In the genomic region with DNA sequence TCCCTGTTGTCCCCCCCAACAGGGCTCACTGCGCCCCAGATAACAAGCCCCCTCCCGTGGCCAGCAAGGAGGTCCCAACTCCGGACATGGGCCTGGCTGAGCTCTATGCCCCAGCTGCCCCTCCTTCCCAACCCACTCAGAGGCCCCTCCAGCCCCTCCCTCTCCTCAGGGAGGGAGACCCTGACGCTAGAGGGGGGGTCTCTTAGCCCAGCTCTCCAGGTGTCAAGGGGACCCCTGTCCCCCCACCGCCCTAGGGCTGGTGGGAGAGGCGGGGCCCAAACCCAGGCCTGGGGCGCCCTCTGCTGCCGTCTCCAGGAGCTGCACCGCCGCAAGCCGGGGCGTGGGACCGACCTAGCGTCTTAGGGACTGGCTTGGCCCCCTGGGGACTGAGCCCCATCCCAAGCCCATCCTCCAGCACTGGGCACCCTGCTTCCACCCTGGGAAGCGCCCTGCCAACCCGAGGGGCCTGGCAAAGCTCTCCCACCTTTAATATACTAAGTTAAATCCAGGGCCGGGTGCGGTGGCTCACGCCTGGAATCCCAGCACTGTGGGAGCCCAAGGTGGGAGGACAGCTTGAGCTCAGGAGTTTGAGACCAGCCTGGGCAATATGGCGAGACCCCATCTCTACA, we compare ENCODE assay signal across 7 cellular contexts. TPM values are rescaled to one million over a fixed set of nuclear protein-coding genes. Genes with fewer than 3 reads are reported as not detected.
A peak's percentile ranks its signal among the peaks of the same experiment; 100 is the strongest.
DNase-seq lines count a peak whose midpoint lies in the region; ATAC-seq, FAIRE-seq and TF ChIP-seq lines count a peak whose summit lies in the region.

No MANE protein-coding gene starts in this region.

- ATAC-seq in GM18867 (IDR thresholded peaks at IDR 0.05; ENCODE audit: unreplicated experiment) (no peak), HG03571 (IDR thresholded peaks at IDR 0.05; ENCODE audit: unreplicated experiment) (no peak)

- peaks cover 34% of the 10 kb centered on the region for H3K27me3 Mint-ChIP-seq in activated T-cell treated with anti-CD3 and anti-CD28 coated beads, Interleukin-2, amount 50 U/mL, for 24 hours
- H3K27me3 Mint-ChIP-seq in progenitor cell of endocrine pancreas = peaks cover 42% of the 10 kb centered on the region

- TF ChIP-seq CTCF in fibroblast of the aortic adventitia (IDR thresholded peaks at IDR 0.05; ENCODE audit: insufficient read depth, low read length) (peak; percentile 88), progenitor cell of endocrine pancreas (IDR thresholded peaks at IDR 0.05; ENCODE audit: unreplicated experiment) (peak; percentile 93)

- H3K4me3 Mint-ChIP-seq in activated T-cell treated with anti-CD3 and anti-CD28 coated beads, Interleukin-2, amount 50 U/mL, for 24 hours = no peak overlapping the region
- H3K4me3 Mint-ChIP-seq in progenitor cell of endocrine pancreas (ENCODE audit: low read depth) = no peak overlapping the region

- DNase-seq in GM12892 (ENCODE audit: insufficient read length) (peak; percentile 87), NCI-H69 (lab: John Stamatoyannopoulos, UW) (peak; percentile 65), fibroblast of the aortic adventitia (ENCODE audit: low read depth) (no peak), progenitor cell of endocrine pancreas (ENCODE audit: low spot score, unreplicated experiment) (peak; percentile 69)
- peak; percentile 85 for DNase-seq in activated T-cell treated with anti-CD3 and anti-CD28 coated beads, Interleukin-2, amount 50 U/mL, for 24 hours

- H3K9me3 Mint-ChIP-seq in activated T-cell treated with anti-CD3 and anti-CD28 coated beads, Interleukin-2, amount 50 U/mL, for 24 hours = no peaks in the 10 kb centered on the region
- no peaks in the 10 kb centered on the region for H3K9me3 Mint-ChIP-seq in progenitor cell of endocrine pancreas (ENCODE audit: low read depth)

- peaks cover 5% of the 10 kb centered on the region for H3K4me1 Mint-ChIP-seq in activated T-cell treated with anti-CD3 and anti-CD28 coated beads, Interleukin-2, amount 50 U/mL, for 24 hours (ENCODE audit: low read depth)
- H3K4me1 Mint-ChIP-seq in progenitor cell of endocrine pancreas (ENCODE audit: low read depth) = no peaks in the 10 kb centered on the region

- FAIRE-seq in GM12892 (lab: Jason Lieb, UNC) = peak; percentile 77

- H3K36me3 Mint-ChIP-seq in activated T-cell treated with anti-CD3 and anti-CD28 coated beads, Interleukin-2, amount 50 U/mL, for 24 hours (ENCODE audit: low read depth) = peaks cover 2% of the 10 kb centered on the region
- H3K36me3 Mint-ChIP-seq in progenitor cell of endocrine pancreas (ENCODE audit: insufficient read depth) = peaks cover 2% of the 10 kb centered on the region

- no peak overlapping the region for H3K4me3 ChIP-seq in fibroblast of the aortic adventitia (ENCODE audit: low read depth, low read length)

- no peak overlapping the region for H3K27ac Mint-ChIP-seq in activated T-cell treated with anti-CD3 and anti-CD28 coated beads, Interleukin-2, amount 50 U/mL, for 24 hours
- no peak overlapping the region for H3K27ac Mint-ChIP-seq in progenitor cell of endocrine pancreas

- no peak for TF ChIP-seq POLR2A in GM12892 (IDR thresholded peaks at IDR 0.05; ENCODE audit: low read depth, low read length)

RNA-seq across cellular contexts. Expression of a gene that starts 1.4 kb away (rescaled TPM):
- not detected for polyA plus RNA-seq in GM12892 (2012; ENCODE audit: missing spikeins)
- 0.45 and 0.74 TPM in 2 replicates for total RNA-seq in fibroblast of the aortic adventitia (ENCODE audit: low replicate concordance)
- 1.4 and 1.5 TPM in 2 replicates for total RNA-seq in progenitor cell of endocrine pancreas

RNA-seq across cellular contexts. Expression of a gene that starts 17.5 kb away (rescaled TPM):
- 14.6 TPM for polyA plus RNA-seq in GM12892 (2012; ENCODE audit: missing spikeins)
- total RNA-seq in fibroblast of the aortic adventitia (ENCODE audit: low replicate concordance) (16.5 and 45.0 TPM in 2 replicates), progenitor cell of endocrine pancreas (71.8 and 72.3 TPM in 2 replicates)

RNA-seq across cellular contexts. Expression of a gene that starts 19.3 kb away (rescaled TPM):
- polyA plus RNA-seq in GM12892 (2012; ENCODE audit: missing spikeins) = 31.4 TPM
- 44.7 and 49.9 TPM in 2 replicates for total RNA-seq in fibroblast of the aortic adventitia (ENCODE audit: low replicate concordance)
- total RNA-seq in progenitor cell of endocrine pancreas = 171 and 199 TPM in 2 replicates

RNA-seq across cellular contexts. Expression of a gene that starts 19.7 kb away (rescaled TPM):
- not detected for polyA plus RNA-seq in GM12892 (2012; ENCODE audit: missing spikeins)
- total RNA-seq in fibroblast of the aortic adventitia (ENCODE audit: low replicate concordance) (not detected in 2 replicates), progenitor cell of endocrine pancreas (not detected in 2 replicates)

RNA-seq across cellular contexts. Expression of a gene that starts 24.8 kb away (rescaled TPM):
- 68.4 TPM for polyA plus RNA-seq in GM12892 (2012; ENCODE audit: missing spikeins)
- total RNA-seq in fibroblast of the aortic adventitia (ENCODE audit: low replicate concordance) = 96.0 and 101 TPM in 2 replicates
- total RNA-seq in progenitor cell of endocrine pancreas = 225 and 226 TPM in 2 replicates
